Comparison of ENCODE assay signal across 9 cellular contexts in genomic region chr3:144930431-144930830, GRCh38.
"Had no signal": no experiment of that assay in that cellular context is flagged by ENCODE, and none has a peak within 500 bp of the region (broad histone marks: within the 10 kb centered on the region; RNA-seq: fewer than 3 reads in every experiment).

No MANE protein-coding gene starts in this region.

- H3K27ac ChIP-seq: GM23248 had no signal

- H2AFZ ChIP-seq: GM23248 had no signal

- H3K4me3 Mint-ChIP-seq: H9, HFFc6 had no signal

- H3K36me3 ChIP-seq: HAP-1 had no signal

- DNase-seq: GM23248, GOT3, H7, H9, HCEC 1CT, HFFc6 had no signal

- H3K4me3 ChIP-seq: GM23248, HAP-1 had no signal

- H3K27ac Mint-ChIP-seq: H9, HFFc6 had no signal

- FAIRE-seq: H54 had no signal

- ATAC-seq: HCT116 had no signal

- H3K9ac ChIP-seq: GM23248 had no signal
